ENCODE assay signal across 13 cellular contexts in the genomic region with DNA sequence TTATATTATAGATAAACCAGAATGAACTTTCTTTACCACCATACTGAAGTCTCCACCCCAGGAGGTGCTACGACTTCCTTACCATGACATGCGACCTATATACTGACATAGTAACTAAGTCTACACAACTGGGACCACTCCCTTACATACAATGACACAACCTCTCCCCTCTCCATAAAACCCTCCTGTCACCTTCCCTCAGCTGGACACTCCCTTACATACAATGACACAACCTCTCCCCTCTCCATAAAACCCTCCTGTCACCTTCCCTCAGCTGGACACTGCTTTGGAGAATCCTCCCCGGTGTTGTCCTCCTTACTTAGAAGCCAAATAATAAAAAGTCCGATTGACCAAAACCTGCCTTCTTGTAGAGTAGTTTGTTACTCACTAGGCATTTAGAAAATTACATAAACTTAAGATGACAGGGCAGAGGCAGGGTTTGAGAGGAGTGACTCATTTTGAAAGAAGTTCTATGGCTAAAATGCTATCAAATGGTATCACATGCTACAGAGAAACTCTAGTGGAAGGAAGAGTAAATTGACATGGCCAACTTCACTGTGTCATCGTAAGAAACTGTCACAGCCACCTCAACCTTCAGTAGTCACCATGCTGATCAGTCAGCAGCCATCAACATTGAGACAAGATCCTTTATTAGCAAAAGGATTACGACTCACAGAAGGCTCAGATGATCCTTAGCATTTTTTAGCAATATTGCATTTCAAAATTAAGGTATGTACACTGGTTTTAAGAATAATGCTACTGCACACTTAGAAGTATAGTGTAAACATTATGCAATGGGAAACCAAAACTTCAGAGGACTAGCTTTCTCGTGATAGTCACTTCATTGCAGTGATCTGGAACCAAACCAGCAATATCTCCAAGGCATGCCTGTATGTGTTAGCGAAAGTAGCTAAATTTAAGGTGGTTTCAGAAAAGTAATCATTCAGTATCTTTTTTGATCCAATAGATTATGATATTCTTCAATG. TPM values are rescaled to one million over a fixed set of nuclear protein-coding genes. Genes with fewer than 3 reads are reported as not detected.
A peak's percentile ranks its signal among the peaks of the same experiment; 100 is the strongest.
DNase-seq lines count a peak whose midpoint lies in the region; ATAC-seq and TF ChIP-seq lines count a peak whose summit lies in the region.
"Had no signal": no experiment of that assay in that cellular context is flagged by ENCODE, and none has a peak within 500 bp of the region (broad histone marks: within the 10 kb centered on the region; RNA-seq: fewer than 3 reads in every experiment).

No MANE protein-coding gene starts in this region.

- DNase-seq in activated naive CD4-positive, alpha-beta T cell treated with anti-CD3 and anti-CD28 coated beads, Interleukin-2, amount 50 U/mL, for 72 hours (ENCODE audit: low spot score in 2 of 2), result peak in 1 of 2 donors; percentile 10
- no peak for DNase-seq in activated naive CD4-positive, alpha-beta T cell treated with Interleukin-2 at 50 U/mL for 16 hours
- peak; percentile 65 for DNase-seq in brain microvascular endothelial cell
- DNase-seq in KG1 (lab: John Stamatoyannopoulos, UW), result no peak
- DNase-seq in SIG-M5 (lab: John Stamatoyannopoulos, UW), result no peak
- DNase-seq in activated CD8-positive, alpha-beta memory T cell treated with anti-CD3 and anti-CD28 coated beads for 24 hours, result no peak
- DNase-seq: activated naive CD4-positive, alpha-beta T cell treated with anti-CD3 and anti-CD28 coated beads, Interleukin-2, amount 50 U/mL, for 16 hours; DND-41; NCI-H2081 treated with DMSO at 0.1 percent for 48 hours; thyroid gland had no signal

- peaks cover 17% of the 10 kb centered on the region for H3K36me3 ChIP-seq in brain microvascular endothelial cell (replicated peaks)

- H3K27ac Mint-ChIP-seq in activated naive CD4-positive, alpha-beta T cell treated with anti-CD3 and anti-CD28 coated beads, Interleukin-2, amount 50 U/mL, for 72 hours, result peak overlapping the region; percentile 34 to 97
- H3K27ac Mint-ChIP-seq in stimulated activated naive CD8-positive, alpha-beta T cell treated with anti-CD3 and anti-CD28 coated beads, Interleukin-15, Interleukin-2, amounts not matched to agents 100 ng/mL and 50 ng/mL, for 24 hours, result peak overlapping the region; percentile 1
- H3K27ac Mint-ChIP-seq: nephron had no signal

- H3K9me3 Mint-ChIP-seq in activated naive CD4-positive, alpha-beta T cell treated with anti-CD3 and anti-CD28 coated beads, Interleukin-2, amount 50 U/mL, for 72 hours, result no peaks in the 10 kb centered on the region
- H3K9me3 Mint-ChIP-seq in stimulated activated naive CD8-positive, alpha-beta T cell treated with anti-CD3 and anti-CD28 coated beads, Interleukin-15, Interleukin-2, amounts not matched to agents 100 ng/mL and 50 ng/mL, for 24 hours, result no peaks in the 10 kb centered on the region
- H3K9me3 Mint-ChIP-seq: nephron had no signal

- no peaks in the 10 kb centered on the region for H3K27me3 Mint-ChIP-seq in stimulated activated naive CD8-positive, alpha-beta T cell treated with anti-CD3 and anti-CD28 coated beads, Interleukin-15, Interleukin-2, amounts not matched to agents 100 ng/mL and 50 ng/mL, for 24 hours

- H3K4me1 Mint-ChIP-seq in stimulated activated naive CD8-positive, alpha-beta T cell treated with anti-CD3 and anti-CD28 coated beads, Interleukin-15, Interleukin-2, amounts not matched to agents 100 ng/mL and 50 ng/mL, for 24 hours (ENCODE audit: low read depth), result peaks cover 32% of the 10 kb centered on the region
- H3K4me1 Mint-ChIP-seq: nephron had no signal

- peak overlapping the region; percentile 25 for H3K27ac ChIP-seq in brain microvascular endothelial cell
- H3K27ac ChIP-seq: thyroid gland had no signal

- no peaks in the 10 kb centered on the region for H3K27me3 ChIP-seq in brain microvascular endothelial cell (replicated peaks)
- H3K27me3 ChIP-seq: thyroid gland had no signal

- no peak overlapping the region for H3K4me3 Mint-ChIP-seq in stimulated activated naive CD8-positive, alpha-beta T cell treated with anti-CD3 and anti-CD28 coated beads, Interleukin-15, Interleukin-2, amounts not matched to agents 100 ng/mL and 50 ng/mL, for 24 hours
- H3K4me3 Mint-ChIP-seq: nephron had no signal

- H3K4me3 ChIP-seq in brain microvascular endothelial cell (ENCODE audit: low read depth, low read length), result no peak overlapping the region
- H3K4me3 ChIP-seq: thyroid gland had no signal

- peaks cover 20 to 33% of the 10 kb centered on the region in 2 donors for H3K36me3 Mint-ChIP-seq in activated naive CD4-positive, alpha-beta T cell treated with anti-CD3 and anti-CD28 coated beads, Interleukin-2, amount 50 U/mL, for 72 hours
- H3K36me3 Mint-ChIP-seq in stimulated activated naive CD8-positive, alpha-beta T cell treated with anti-CD3 and anti-CD28 coated beads, Interleukin-15, Interleukin-2, amounts not matched to agents 100 ng/mL and 50 ng/mL, for 24 hours (ENCODE audit: low read depth), result peaks cover 84% of the 10 kb centered on the region

- peak; percentile 94 to 97 for ATAC-seq in activated naive CD4-positive, alpha-beta T cell treated with anti-CD3 and anti-CD28 coated beads, Interleukin-2, amount 50 U/mL, for 72 hours
- peak; percentile 82 for ATAC-seq in HG03432 (IDR thresholded peaks at IDR 0.05; ENCODE audit: unreplicated experiment)

- in situ Hi-C loops in brain microvascular endothelial cell (cut with HindIII; ENCODE audit: low pct_ligation_motif_present, low sequenced_read_pairs), result no loop called here

- no peak for TF ChIP-seq CTCF in brain microvascular endothelial cell (IDR thresholded peaks at IDR 0.05; ENCODE audit: low read depth, low read length, missing control alignments)

RNA-seq across cellular contexts. Expression of a gene that starts 56.4 kb away (rescaled TPM):
- 10 to 100 TPM; 43.3 to 46.8 TPM for total RNA-seq in activated naive CD4-positive, alpha-beta T cell treated with anti-CD3 and anti-CD28 coated beads, Interleukin-2, amount 50 U/mL, for 72 hours
